ENCODE assay signal across 2 cellular contexts in genomic region chr11:85847436-85847835, GRCh38.
TF ChIP-seq lines count a peak whose summit lies in the region.

No MANE protein-coding gene starts in this region.

TF ChIP-seq in HepG2, 621 proteins besides CTCF, POLR2A, EP300 and RAD21:
- TF ChIP-seq ZNF34 (CRISPR knock-in tag; IDR thresholded peaks at IDR 0.05; ENCODE audit: borderline replicate concordance) (no peak), RNF2 (conservative IDR thresholded peaks at IDR 0.05; ENCODE audit: low read depth) (no peak), ZNF7 (CRISPR knock-in tag; IDR thresholded peaks at IDR 0.05) (peak; percentile 95), TFDP2 (CRISPR knock-in tag; IDR thresholded peaks at IDR 0.05) (no peak), HMG20A (CRISPR knock-in tag; IDR thresholded peaks at IDR 0.05; ENCODE audit: borderline replicate concordance) (no peak), ZSCAN20 (CRISPR knock-in tag; IDR thresholded peaks at IDR 0.05; ENCODE audit: borderline replicate concordance) (no peak), ZNF644 (CRISPR knock-in tag; IDR thresholded peaks at IDR 0.05; ENCODE audit: low read depth) (no peak), ZFP36 (IDR thresholded peaks at IDR 0.05; ENCODE audit: borderline replicate concordance, low read depth, low read length, partially characterized antibody) (peak; percentile 12)

TF ChIP-seq in IMR-90, 13 proteins besides CTCF, POLR2A, EP300 and RAD21:
- TF ChIP-seq RFX5 (IDR thresholded peaks at IDR 0.05; ENCODE audit: low read depth, low read length) (no peak), CEBPB (IDR thresholded peaks at IDR 0.05; ENCODE audit: low read depth, low read length) (0 out of 2 replicates have a peak, but pooled peaks have one; percentile 2)
